In genomic region chr16:77077523-77077922, GRCh38 we compare ENCODE assay signal across 27 cellular contexts.
"Had no signal": no experiment of that assay in that cellular context is flagged by ENCODE, and none has a peak within 500 bp of the region (broad histone marks: within the 10 kb centered on the region; RNA-seq: fewer than 3 reads in every experiment).

No MANE protein-coding gene starts in this region.

- H3K4me3 Mint-ChIP-seq: mesothelial cell of epicardium; naive B cell; natural killer cell; nephron progenitor cell; stimulated activated memory B cell treated with anti-CD40 and anti-IgM and Interleukin-4, amounts not matched to agents 10 μg/mL and 1 μg/mL and 100 μg/mL, for 72 hours; stimulated activated naive CD8-positive, alpha-beta T cell treated with anti-CD3 and anti-CD28 coated beads, Interleukin-15, amount 100 ng/mL, for 72 hours; type B pancreatic cell had no signal

- H3K4me1 ChIP-seq: left lung, parathyroid adenoma, psoas muscle, right atrium auricular region, right lobe of liver, tibial nerve, uterus had no signal

- H3K27ac ChIP-seq: left lung, parathyroid adenoma, psoas muscle, right atrium auricular region, right lobe of liver, tibial nerve, uterus had no signal

- H3K79me2 ChIP-seq: parathyroid adenoma had no signal

- H3K9me3 ChIP-seq: left lung, psoas muscle, right lobe of liver, tibial nerve, uterus had no signal

- H3K27ac Mint-ChIP-seq: naive B cell; natural killer cell; nephron progenitor cell; stimulated activated memory B cell treated with anti-CD40 and anti-IgM and Interleukin-4, amounts not matched to agents 10 μg/mL and 1 μg/mL and 100 μg/mL, for 72 hours; stimulated activated naive CD8-positive, alpha-beta T cell treated with anti-CD3 and anti-CD28 coated beads, Interleukin-15, amount 100 ng/mL, for 72 hours; type B pancreatic cell had no signal

- H3K36me3 Mint-ChIP-seq: mesothelial cell of epicardium; naive B cell; natural killer cell; stimulated activated memory B cell treated with anti-CD40 and anti-IgM and Interleukin-4, amounts not matched to agents 10 μg/mL and 1 μg/mL and 100 μg/mL, for 72 hours; type B pancreatic cell had no signal

- H3K4me2 ChIP-seq: smooth muscle cell had no signal

- H3K36me3 ChIP-seq: left lung, right atrium auricular region, right lobe of liver, tibial nerve, uterus had no signal

- ATAC-seq: left colon; left lung; natural killer cell; psoas muscle; right lobe of liver; stimulated activated memory B cell treated with anti-CD40 and anti-IgM and Interleukin-4, amounts not matched to agents 10 μg/mL and 1 μg/mL and 100 μg/mL, for 72 hours; stimulated activated naive CD8-positive, alpha-beta T cell treated with anti-CD3 and anti-CD28 coated beads, Interleukin-15, amount 100 ng/mL, for 72 hours had no signal

- H3K4me3 ChIP-seq: left lung, lung, psoas muscle, right atrium auricular region, right lobe of liver, smooth muscle cell, tibial nerve, uterus had no signal

- DNase-seq: hippocampal formation; kidney glomerular epithelial cell; left colon; left lung; mesendoderm; naive B cell; natural killer cell; nephron progenitor cell; nucleus accumbens; psoas muscle; right lobe of liver; stimulated activated CD4-positive, alpha-beta T cell treated with anti-CD3 and anti-CD28 coated beads, Interleukin-1b, Interleukin-23, amount 100 ng/mL, for 48 hours; stimulated activated CD4-positive, alpha-beta T cell treated with anti-CD3 and anti-CD28 coated beads, Interleukin-2, amount 100 ng/mL, for 48 hours; stimulated activated CD4-positive, alpha-beta T cell treated with anti-CD3 and anti-CD28 coated beads, Interleukin-4, amount 100 ng/mL, for 4 hours; stimulated activated CD8-positive, alpha-beta memory T cell treated with anti-CD3 and anti-CD28 coated beads, Interleukin-4, amount 100 ng/mL, for 48 hours; stimulated activated naive CD4-positive, alpha-beta T cell treated with Interleukin-2 at 50 U/mL for 16 hours; stimulated activated naive CD8-positive, alpha-beta T cell treated with anti-CD3 and anti-CD28 coated beads, Interleukin-15, amount 100 ng/mL, for 72 hours; substantia nigra; uterus had no signal

- H3K9me3 Mint-ChIP-seq: mesothelial cell of epicardium; nephron progenitor cell; stimulated activated memory B cell treated with anti-CD40 and anti-IgM and Interleukin-4, amounts not matched to agents 10 μg/mL and 1 μg/mL and 100 μg/mL, for 72 hours; stimulated activated naive CD8-positive, alpha-beta T cell treated with anti-CD3 and anti-CD28 coated beads, Interleukin-15, amount 100 ng/mL, for 72 hours; type B pancreatic cell had no signal

- H3K4me1 Mint-ChIP-seq: naive B cell; natural killer cell; nephron progenitor cell; stimulated activated naive CD8-positive, alpha-beta T cell treated with anti-CD3 and anti-CD28 coated beads, Interleukin-15, amount 100 ng/mL, for 72 hours had no signal

- H2AFZ ChIP-seq: parathyroid adenoma had no signal

- H3K27me3 ChIP-seq: left lung, right atrium auricular region, right lobe of liver, tibial nerve, uterus had no signal

- H3K27me3 Mint-ChIP-seq: naive B cell; stimulated activated memory B cell treated with anti-CD40 and anti-IgM and Interleukin-4, amounts not matched to agents 10 μg/mL and 1 μg/mL and 100 μg/mL, for 72 hours; stimulated activated naive CD8-positive, alpha-beta T cell treated with anti-CD3 and anti-CD28 coated beads, Interleukin-15, amount 100 ng/mL, for 72 hours had no signal
